In the genomic region with DNA sequence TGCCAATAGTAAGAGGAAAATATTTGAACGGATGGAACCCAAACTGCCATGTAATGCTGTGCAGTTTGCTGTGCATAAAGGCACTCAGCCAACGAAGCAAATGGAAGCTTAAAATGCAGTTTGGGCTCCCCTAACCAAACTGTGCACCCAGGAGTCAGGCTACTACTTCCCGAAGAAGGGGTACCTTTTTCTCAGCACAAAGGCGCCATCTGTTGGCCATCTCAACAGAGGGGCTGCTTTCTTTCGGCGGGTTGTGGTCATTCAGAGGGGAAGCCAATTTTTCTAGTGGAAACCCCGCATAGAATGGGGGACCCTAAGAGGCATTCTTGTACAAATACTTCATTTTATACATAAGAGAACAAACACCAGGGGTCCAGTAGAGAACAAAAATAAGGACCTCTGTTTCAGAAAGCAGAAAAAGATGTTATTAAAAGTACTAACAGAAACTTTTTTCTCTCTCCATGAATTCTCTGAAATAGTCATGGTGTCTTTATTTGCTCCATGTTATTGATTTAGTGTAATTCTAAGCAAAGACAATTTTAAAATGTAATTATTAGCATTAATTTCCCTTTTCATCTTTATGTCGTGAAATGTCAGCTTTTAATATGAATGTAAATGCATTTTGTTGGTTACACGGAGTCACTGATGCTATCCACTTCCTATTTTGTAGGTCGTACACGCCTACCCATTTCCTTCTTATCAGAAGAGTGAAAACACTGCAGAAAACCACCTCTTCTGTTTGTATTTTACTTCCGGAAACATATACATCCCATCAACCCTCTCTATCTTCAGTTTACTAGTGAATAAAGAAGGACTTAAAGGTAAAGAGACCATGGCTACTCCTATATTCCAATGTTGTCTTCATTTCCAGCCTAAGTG, we compare ENCODE assay signal across 8 cellular contexts.
A peak's percentile ranks its signal among the peaks of the same experiment; 100 is the strongest.
DNase-seq lines count a peak whose midpoint lies in the region; ATAC-seq and TF ChIP-seq lines count a peak whose summit lies in the region.

No MANE protein-coding gene starts in this region.

- no peak for ATAC-seq in T-helper 17 cell

- TF ChIP-seq CTCF in NB4 (IDR thresholded peaks at IDR 0.05; ENCODE audit: low read depth, low read length) (peak; percentile 56), glutamatergic neuron (IDR thresholded peaks at IDR 0.05; ENCODE audit: partially characterized antibody, unreplicated experiment) (peak; percentile 33)

- DNase-seq in NCI-H146 (lab: John Stamatoyannopoulos, UW) (peak; percentile 27), NCI-H146 treated with DMSO at 0.1 percent for 48 hours (lab: John Stamatoyannopoulos, UW; ENCODE audit: unreplicated experiment) (no peak), NB4 (ENCODE audit: low read depth) (peak; percentile 48), T-helper 17 cell (no peak), glutamatergic neuron (peak; percentile 77), pulmonary artery endothelial cell (ENCODE audit: low read depth, low spot score) (peak; percentile 5)
- DNase-seq in CD4-positive, alpha-beta memory T cell, result no peak
- no peak for DNase-seq in activated naive CD4-positive, alpha-beta T cell treated with Interleukin-2 at 50 U/mL for 16 hours

- no peak overlapping the region for H3K4me3 ChIP-seq in NB4 (ENCODE audit: low read depth, low read length)
- H3K4me3 ChIP-seq in CD4-positive, alpha-beta memory T cell (ENCODE audit: low read length in 2 of 2), result no peak overlapping the region

- no peaks in the 10 kb centered on the region for H3K9me3 ChIP-seq in T-helper 17 cell (ENCODE audit: control insufficient read depth, low read length, poor library complexity, severe bottlenecking)
- H3K9me3 ChIP-seq in CD4-positive, alpha-beta memory T cell (ENCODE audit: control insufficient read depth in 1 of 2, low read length in 2 of 2), result no peaks in the 10 kb centered on the region

- H3K27me3 ChIP-seq in CD4-positive, alpha-beta memory T cell (ENCODE audit: insufficient read depth, low read length), result no peaks in the 10 kb centered on the region

- peak overlapping the region; percentile 33 for H3K4me3 Mint-ChIP-seq in T-helper 17 cell
- no peak overlapping the region for H3K4me3 Mint-ChIP-seq in glutamatergic neuron (ENCODE audit: unreplicated experiment)
- H3K4me3 Mint-ChIP-seq in CD4-positive, alpha-beta memory T cell, result peak overlapping the region in 2 of 8 donors; percentile 22 to 66

- H3K36me3 Mint-ChIP-seq in T-helper 17 cell (ENCODE audit: low read depth), result no peaks in the 10 kb centered on the region
- H3K36me3 Mint-ChIP-seq in glutamatergic neuron (ENCODE audit: unreplicated experiment), result no peaks in the 10 kb centered on the region
- no peaks in the 10 kb centered on the region for H3K36me3 Mint-ChIP-seq in CD4-positive, alpha-beta memory T cell

- intact Hi-C loops in CD4-positive, alpha-beta memory T cell (cut with micrococcal nuclease), result no loop called here

- H3K4me1 ChIP-seq in CD4-positive, alpha-beta memory T cell (ENCODE audit: insufficient read depth, low read length), result peaks cover 7% of the 10 kb centered on the region

- CTCF ChIA-PET in CD4-positive, alpha-beta memory T cell (lab: Charles Lee; ENCODE audit: partially characterized antibody), result no interaction called here

- H3K36me3 ChIP-seq in CD4-positive, alpha-beta memory T cell (ENCODE audit: insufficient read depth, low read length), result no peaks in the 10 kb centered on the region

- H3K9me3 Mint-ChIP-seq in glutamatergic neuron (ENCODE audit: unreplicated experiment), result no peaks in the 10 kb centered on the region
- H3K9me3 Mint-ChIP-seq in CD4-positive, alpha-beta memory T cell, result peaks cover 0 to 4% (median 0%) of the 10 kb centered on the region in 8 donors

- no peak overlapping the region for H3K27ac Mint-ChIP-seq in T-helper 17 cell
- no peak overlapping the region for H3K27ac Mint-ChIP-seq in glutamatergic neuron (ENCODE audit: unreplicated experiment)
- H3K27ac Mint-ChIP-seq in CD4-positive, alpha-beta memory T cell, result no peak overlapping the region

- POLR2A ChIA-PET in CD4-positive, alpha-beta memory T cell (lab: Charles Lee; ENCODE audit: partially characterized antibody), result no interaction called here

- H3K27me3 Mint-ChIP-seq in T-helper 17 cell (peaks cover 7% of the 10 kb centered on the region), glutamatergic neuron (ENCODE audit: unreplicated experiment) (no peaks in the 10 kb centered on the region)
- H3K27me3 Mint-ChIP-seq in CD4-positive, alpha-beta memory T cell, result no peaks in the 10 kb centered on the region

- TF ChIP-seq POLR2A in NB4 (IDR thresholded peaks at IDR 0.05; ENCODE audit: extremely low read depth, insufficient read length), result no peak

- H3K4me1 Mint-ChIP-seq in T-helper 17 cell, result peaks cover 6% of the 10 kb centered on the region
- no peaks in the 10 kb centered on the region for H3K4me1 Mint-ChIP-seq in glutamatergic neuron (ENCODE audit: low read depth, unreplicated experiment)
- H3K4me1 Mint-ChIP-seq in CD4-positive, alpha-beta memory T cell, result peaks cover 0 to 9% (median 3%) of the 10 kb centered on the region in 4 donors

- no peak overlapping the region for H3K27ac ChIP-seq in CD4-positive, alpha-beta memory T cell (ENCODE audit: low read depth, low read length)

Comparison
In these comparisons a context has a peak if more than half of its experiments do, and no peak if none do; other contexts are left out.
1. DNase-seq: peak in NCI-H146 (single experiment), NB4 (single experiment), glutamatergic neuron (single experiment) and pulmonary artery endothelial cell (single experiment); none in NCI-H146 treated with DMSO at 0.1 percent for 48 hours (single experiment), T-helper 17 cell (0 of 3), CD4-positive, alpha-beta memory T cell (0 of 5) and activated naive CD4-positive, alpha-beta T cell treated with Interleukin-2 at 50 U/mL for 16 hours (single experiment).